Comparison of ENCODE assay signal across 1 cellular context in the genomic region with DNA sequence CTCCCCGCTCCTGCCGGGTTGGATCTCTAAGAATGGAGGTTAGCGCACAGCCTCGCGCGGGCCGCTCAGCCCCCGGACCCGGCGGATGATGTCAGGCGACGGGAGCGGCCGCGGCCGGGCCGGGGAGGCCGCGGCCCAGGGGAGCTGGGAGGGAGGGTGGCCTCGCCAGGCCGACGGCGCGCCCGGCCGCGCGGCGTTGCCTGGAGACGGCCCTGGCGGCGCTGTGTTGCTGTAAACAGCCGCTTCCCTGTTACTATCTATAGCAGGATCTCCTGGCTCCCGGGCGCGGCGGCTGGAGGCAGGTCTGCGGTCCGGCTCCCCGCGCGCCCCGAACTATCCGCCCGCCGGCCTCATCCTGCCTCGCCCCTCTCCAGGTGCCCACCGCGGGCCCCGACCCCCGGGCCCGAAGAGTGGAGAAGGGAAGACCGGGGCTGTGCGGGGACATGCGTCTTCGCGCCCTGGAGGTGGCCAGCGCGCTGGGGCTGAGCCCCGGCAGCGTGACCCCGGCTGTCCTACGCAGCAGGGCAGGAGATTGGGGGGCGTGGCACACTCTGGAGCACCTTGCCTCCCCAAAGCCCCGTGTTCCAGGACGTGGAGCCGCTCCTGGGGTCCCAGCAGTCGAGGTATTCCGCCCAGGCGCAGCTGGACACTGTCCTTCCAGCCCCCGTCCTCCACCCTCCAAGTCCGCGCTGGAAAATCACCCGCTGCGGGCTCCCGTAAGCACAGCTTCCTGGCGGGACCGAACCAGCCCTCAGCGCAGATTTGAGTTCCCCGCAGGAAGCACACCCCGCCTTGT.
TF ChIP-seq lines count a peak whose summit lies in the region.

No MANE protein-coding gene starts in this region.

TF ChIP-seq in K562, 482 proteins besides CTCF, POLR2A, EP300 and RAD21 (continued from another document and continues in another):
- TF ChIP-seq BRD4 (IDR thresholded peaks at IDR 0.05) = 0 out of 2 replicates have a peak, but pooled peaks have one; percentile 14
- TF ChIP-seq, protein P1, sequence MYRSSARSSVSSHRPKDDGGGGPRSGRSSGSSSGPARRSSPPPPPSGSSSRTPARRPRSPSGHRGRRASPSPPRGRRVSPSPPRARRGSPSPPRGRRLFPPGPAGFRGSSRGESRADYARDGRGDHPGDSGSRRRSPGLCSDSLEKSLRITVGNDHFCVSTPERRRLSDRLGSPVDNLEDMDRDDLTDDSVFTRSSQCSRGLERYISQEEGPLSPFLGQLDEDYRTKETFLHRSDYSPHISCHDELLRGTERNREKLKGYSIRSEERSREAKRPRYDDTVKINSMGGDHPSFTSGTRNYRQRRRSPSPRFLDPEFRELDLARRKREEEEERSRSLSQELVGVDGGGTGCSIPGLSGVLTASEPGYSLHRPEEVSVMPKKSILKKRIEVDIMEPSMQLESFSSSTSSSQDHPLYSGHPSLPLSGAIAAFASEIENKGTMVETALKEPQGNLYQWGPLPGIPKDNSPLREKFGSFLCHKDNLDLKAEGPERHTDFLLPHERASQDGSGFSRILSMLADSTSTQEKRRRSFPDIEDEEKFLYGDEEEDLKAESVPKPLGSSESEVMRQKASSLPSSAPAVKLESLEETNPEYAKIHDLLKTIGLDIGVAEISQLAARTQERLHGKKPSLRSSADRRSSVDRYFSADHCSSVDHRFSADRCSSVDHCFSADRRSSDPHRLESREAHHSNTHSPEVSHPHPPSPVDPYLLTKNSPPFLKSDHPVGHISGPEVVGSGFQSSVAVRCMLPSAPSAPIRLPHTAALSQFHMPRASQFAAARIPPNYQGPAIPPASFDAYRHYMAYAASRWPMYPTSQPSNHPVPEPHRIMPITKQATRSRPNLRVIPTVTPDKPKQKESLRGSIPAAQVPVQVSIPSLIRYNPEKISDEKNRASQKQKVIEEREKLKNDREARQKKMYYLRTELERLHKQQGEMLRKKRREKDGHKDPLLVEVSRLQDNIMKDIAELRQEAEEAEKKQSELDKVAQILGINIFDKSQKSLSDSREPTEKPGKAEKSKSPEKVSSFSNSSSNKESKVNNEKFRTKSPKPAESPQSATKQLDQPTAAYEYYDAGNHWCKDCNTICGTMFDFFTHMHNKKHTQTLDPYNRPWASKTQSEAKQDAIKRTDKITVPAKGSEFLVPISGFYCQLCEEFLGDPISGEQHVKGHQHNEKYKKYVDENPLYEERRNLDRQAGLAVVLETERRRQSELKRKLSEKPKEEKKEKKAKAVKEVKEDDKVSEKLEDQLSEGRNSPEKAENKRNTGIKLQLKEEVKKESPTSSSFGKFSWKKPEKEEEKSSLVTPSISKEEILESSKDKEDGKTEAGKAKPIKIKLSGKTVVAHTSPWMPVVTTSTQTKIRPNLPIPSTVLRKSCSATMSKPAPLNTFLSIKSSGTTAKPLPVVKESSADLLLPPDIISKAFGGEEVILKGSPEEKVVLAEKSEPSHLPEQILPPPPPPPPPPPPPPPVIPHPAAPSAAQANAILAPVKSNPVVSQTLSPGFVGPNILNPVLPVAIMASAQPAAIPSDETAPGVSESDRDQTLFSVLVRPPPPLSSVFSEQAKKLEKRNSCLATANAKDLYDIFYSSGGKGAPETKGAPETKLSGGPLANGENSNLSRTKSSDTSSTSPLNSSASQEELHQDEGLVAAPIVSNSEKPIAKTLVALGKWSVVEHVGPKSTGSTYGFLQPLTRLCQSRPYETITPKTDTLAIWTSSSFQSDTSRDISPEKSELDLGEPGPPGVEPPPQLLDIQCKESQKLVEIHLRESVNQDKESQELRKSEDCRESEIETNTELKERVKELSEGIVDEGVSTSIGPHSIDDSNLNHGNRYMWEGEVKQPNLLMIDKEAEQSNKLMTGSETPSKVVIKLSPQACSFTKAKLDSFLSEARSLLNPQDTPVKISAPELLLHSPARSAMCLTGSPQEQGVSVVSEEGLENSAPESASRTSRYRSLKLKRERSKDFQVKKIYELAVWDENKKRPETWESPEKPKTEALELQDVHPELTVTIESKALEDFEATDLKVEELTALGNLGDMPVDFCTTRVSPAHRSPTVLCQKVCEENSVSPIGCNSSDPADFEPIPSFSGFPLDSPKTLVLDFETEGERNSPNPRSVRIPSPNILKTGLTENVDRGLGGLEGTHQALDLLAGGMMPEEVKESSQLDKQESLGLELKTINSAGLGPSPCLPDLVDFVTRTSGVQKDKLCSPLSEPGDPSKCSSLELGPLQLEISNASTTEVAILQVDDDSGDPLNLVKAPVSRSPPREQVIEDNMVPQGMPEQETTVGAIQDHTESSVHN (IDR thresholded peaks at IDR 0.05; ENCODE audit: borderline replicate concordance in 1 of 2, low read depth in 1 of 2) = no peak
- no peak for TF ChIP-seq ZNF699 (CRISPR knock-in tag; IDR thresholded peaks at IDR 0.05; ENCODE audit: insufficient replicate concordance)
- peak; percentile 70 for TF ChIP-seq RB1 (IDR thresholded peaks at IDR 0.05; ENCODE audit: low read depth)
- TF ChIP-seq ZNF778 (CRISPR knock-in tag; IDR thresholded peaks at IDR 0.05) = no peak
- no peak for TF ChIP-seq RHOXF2B (CRISPR knock-in tag; conservative IDR thresholded peaks at IDR 0.05)
- peak; percentile 90 for TF ChIP-seq SMAD1 (IDR thresholded peaks at IDR 0.05; ENCODE audit: low read depth, low read length, partially characterized antibody)
- TF ChIP-seq DPF2 (IDR thresholded peaks at IDR 0.05) = peak; percentile 11; the same call in 1 of the 2 replicates
- TF ChIP-seq ETS2 (tag; IDR thresholded peaks at IDR 0.05; ENCODE audit: borderline replicate concordance, poor library complexity, severe bottlenecking) = no peak
- TF ChIP-seq GABPA (tag; conservative IDR thresholded peaks at IDR 0.05; ENCODE audit: low read depth) = 0 out of 2 replicates have a peak, but pooled peaks have one; percentile 28
- TF ChIP-seq, protein P2, sequence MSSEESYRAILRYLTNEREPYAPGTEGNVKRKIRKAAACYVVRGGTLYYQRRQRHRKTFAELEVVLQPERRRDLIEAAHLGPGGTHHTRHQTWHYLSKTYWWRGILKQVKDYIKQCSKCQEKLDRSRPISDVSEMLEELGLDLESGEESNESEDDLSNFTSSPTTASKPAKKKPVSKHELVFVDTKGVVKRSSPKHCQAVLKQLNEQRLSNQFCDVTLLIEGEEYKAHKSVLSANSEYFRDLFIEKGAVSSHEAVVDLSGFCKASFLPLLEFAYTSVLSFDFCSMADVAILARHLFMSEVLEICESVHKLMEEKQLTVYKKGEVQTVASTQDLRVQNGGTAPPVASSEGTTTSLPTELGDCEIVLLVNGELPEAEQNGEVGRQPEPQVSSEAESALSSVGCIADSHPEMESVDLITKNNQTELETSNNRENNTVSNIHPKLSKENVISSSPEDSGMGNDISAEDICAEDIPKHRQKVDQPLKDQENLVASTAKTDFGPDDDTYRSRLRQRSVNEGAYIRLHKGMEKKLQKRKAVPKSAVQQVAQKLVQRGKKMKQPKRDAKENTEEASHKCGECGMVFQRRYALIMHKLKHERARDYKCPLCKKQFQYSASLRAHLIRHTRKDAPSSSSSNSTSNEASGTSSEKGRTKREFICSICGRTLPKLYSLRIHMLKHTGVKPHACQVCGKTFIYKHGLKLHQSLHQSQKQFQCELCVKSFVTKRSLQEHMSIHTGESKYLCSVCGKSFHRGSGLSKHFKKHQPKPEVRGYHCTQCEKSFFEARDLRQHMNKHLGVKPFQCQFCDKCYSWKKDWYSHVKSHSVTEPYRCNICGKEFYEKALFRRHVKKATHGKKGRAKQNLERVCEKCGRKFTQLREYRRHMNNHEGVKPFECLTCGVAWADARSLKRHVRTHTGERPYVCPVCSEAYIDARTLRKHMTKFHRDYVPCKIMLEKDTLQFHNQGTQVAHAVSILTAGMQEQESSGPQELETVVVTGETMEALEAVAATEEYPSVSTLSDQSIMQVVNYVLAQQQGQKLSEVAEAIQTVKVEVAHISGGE (CRISPR knock-in tag; IDR thresholded peaks at IDR 0.05) = no peak
- TF ChIP-seq, protein P3, sequence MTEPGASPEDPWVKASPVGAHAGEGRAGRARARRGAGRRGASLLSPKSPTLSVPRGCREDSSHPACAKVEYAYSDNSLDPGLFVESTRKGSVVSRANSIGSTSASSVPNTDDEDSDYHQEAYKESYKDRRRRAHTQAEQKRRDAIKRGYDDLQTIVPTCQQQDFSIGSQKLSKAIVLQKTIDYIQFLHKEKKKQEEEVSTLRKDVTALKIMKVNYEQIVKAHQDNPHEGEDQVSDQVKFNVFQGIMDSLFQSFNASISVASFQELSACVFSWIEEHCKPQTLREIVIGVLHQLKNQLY (CRISPR knock-in tag; conservative IDR thresholded peaks at IDR 0.05) = no peak
- no peak for TF ChIP-seq PHB (CRISPR knock-in tag; IDR thresholded peaks at IDR 0.05)
- TF ChIP-seq, protein P4, sequence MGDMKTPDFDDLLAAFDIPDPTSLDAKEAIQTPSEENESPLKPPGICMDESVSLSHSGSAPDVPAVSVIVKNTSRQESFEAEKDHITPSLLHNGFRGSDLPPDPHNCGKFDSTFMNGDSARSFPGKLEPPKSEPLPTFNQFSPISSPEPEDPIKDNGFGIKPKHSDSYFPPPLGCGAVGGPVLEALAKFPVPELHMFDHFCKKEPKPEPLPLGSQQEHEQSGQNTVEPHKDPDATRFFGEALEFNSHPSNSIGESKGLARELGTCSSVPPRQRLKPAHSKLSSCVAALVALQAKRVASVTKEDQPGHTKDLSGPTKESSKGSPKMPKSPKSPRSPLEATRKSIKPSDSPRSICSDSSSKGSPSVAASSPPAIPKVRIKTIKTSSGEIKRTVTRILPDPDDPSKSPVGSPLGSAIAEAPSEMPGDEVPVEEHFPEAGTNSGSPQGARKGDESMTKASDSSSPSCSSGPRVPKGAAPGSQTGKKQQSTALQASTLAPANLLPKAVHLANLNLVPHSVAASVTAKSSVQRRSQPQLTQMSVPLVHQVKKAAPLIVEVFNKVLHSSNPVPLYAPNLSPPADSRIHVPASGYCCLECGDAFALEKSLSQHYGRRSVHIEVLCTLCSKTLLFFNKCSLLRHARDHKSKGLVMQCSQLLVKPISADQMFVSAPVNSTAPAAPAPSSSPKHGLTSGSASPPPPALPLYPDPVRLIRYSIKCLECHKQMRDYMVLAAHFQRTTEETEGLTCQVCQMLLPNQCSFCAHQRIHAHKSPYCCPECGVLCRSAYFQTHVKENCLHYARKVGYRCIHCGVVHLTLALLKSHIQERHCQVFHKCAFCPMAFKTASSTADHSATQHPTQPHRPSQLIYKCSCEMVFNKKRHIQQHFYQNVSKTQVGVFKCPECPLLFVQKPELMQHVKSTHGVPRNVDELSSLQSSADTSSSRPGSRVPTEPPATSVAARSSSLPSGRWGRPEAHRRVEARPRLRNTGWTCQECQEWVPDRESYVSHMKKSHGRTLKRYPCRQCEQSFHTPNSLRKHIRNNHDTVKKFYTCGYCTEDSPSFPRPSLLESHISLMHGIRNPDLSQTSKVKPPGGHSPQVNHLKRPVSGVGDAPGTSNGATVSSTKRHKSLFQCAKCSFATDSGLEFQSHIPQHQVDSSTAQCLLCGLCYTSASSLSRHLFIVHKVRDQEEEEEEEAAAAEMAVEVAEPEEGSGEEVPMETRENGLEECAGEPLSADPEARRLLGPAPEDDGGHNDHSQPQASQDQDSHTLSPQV (IDR thresholded peaks at IDR 0.05) = no peak
- no peak for TF ChIP-seq SUPT5H (IDR thresholded peaks at IDR 0.05)
- TF ChIP-seq, protein P5, sequence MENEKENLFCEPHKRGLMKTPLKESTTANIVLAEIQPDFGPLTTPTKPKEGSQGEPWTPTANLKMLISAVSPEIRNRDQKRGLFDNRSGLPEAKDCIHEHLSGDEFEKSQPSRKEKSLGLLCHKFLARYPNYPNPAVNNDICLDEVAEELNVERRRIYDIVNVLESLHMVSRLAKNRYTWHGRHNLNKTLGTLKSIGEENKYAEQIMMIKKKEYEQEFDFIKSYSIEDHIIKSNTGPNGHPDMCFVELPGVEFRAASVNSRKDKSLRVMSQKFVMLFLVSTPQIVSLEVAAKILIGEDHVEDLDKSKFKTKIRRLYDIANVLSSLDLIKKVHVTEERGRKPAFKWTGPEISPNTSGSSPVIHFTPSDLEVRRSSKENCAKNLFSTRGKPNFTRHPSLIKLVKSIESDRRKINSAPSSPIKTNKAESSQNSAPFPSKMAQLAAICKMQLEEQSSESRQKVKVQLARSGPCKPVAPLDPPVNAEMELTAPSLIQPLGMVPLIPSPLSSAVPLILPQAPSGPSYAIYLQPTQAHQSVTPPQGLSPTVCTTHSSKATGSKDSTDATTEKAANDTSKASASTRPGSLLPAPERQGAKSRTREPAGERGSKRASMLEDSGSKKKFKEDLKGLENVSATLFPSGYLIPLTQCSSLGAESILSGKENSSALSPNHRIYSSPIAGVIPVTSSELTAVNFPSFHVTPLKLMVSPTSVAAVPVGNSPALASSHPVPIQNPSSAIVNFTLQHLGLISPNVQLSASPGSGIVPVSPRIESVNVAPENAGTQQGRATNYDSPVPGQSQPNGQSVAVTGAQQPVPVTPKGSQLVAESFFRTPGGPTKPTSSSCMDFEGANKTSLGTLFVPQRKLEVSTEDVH (IDR thresholded peaks at IDR 0.05; ENCODE audit: low read depth, partially characterized antibody) = no peak
- TF ChIP-seq SIRT6 (IDR thresholded peaks at IDR 0.05; ENCODE audit: low read depth, low read length) = no peak
- no peak for TF ChIP-seq GTF2E2 (tag; IDR thresholded peaks at IDR 0.05)
- TF ChIP-seq, protein P6, sequence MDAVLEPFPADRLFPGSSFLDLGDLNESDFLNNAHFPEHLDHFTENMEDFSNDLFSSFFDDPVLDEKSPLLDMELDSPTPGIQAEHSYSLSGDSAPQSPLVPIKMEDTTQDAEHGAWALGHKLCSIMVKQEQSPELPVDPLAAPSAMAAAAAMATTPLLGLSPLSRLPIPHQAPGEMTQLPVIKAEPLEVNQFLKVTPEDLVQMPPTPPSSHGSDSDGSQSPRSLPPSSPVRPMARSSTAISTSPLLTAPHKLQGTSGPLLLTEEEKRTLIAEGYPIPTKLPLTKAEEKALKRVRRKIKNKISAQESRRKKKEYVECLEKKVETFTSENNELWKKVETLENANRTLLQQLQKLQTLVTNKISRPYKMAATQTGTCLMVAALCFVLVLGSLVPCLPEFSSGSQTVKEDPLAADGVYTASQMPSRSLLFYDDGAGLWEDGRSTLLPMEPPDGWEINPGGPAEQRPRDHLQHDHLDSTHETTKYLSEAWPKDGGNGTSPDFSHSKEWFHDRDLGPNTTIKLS (IDR thresholded peaks at IDR 0.05; ENCODE audit: borderline replicate concordance, low read depth) = 0 out of 2 replicates have a peak, but pooled peaks have one; percentile 16
- TF ChIP-seq ZHX1 (conservative IDR thresholded peaks at IDR 0.05; ENCODE audit: low read length) = no peak; the same call in 1 of the 2 replicates
- TF ChIP-seq CBX5 (IDR thresholded peaks at IDR 0.05; ENCODE audit: borderline replicate concordance, low read depth) = no peak
- peak; percentile 38; the same call in 1 of the 2 replicates for TF ChIP-seq ELF1 (tag; IDR thresholded peaks at IDR 0.05)
- TF ChIP-seq ZNF24 (IDR thresholded peaks at IDR 0.05) = no peak
- no peak for TF ChIP-seq KDM5B (IDR thresholded peaks at IDR 0.05; ENCODE audit: insufficient replicate concordance, low read depth, low read length)
- TF ChIP-seq PML (IDR thresholded peaks at IDR 0.05; ENCODE audit: low read length) = no peak
